In the genomic region with DNA sequence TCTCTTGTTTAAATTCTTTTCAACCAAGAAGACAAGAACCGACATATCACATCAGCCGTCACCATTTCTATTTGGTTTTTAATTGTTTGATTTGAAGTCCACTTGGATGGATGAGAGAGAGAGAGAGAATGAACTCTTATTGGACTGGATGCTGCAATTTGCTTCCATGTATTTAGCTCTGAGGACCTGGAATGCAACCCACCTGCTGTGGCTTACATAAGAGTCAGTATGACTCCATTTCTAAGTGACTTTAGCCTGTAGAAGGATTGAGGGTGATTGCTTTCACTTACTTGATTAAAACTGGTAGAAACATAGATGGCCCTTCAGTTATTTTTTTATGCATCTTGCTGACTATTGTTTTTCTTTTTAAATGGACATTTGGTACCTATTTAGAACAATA, we compare ENCODE assay signal across 27 cellular contexts.
"Had no signal": no experiment of that assay in that cellular context is flagged by ENCODE, and none has a peak within 500 bp of the region (broad histone marks: within the 10 kb centered on the region; RNA-seq: fewer than 3 reads in every experiment).

No MANE protein-coding gene starts in this region.

- H3K27me3 ChIP-seq: dorsolateral prefrontal cortex, gastrocnemius medialis, left lung, right atrium auricular region, sigmoid colon, stomach, thyroid gland, vagina had no signal

- H3K9me3 Mint-ChIP-seq: endodermal cell, mesothelial cell of epicardium had no signal

- H3K27ac Mint-ChIP-seq: endodermal cell; mesothelial cell of epicardium; natural killer cell treated with Interleukin-12 subunit alpha and Interleukin-12 subunit beta and Interleukin-15 and Interleukin-18, amount 100 ng/mL, for 72 hours; stimulated activated effector memory CD8-positive, alpha-beta T cell treated with anti-CD3 and anti-CD28 coated beads, Interleukin-12 subunit alpha, Interleukin-12 subunit beta, amount 100 ng/mL, for 72 hours had no signal

- H3K4me3 ChIP-seq: dorsolateral prefrontal cortex, gastrocnemius medialis, left lung, mucosa of descending colon, prostate gland, right atrium auricular region, sigmoid colon, stomach, thyroid gland, vagina had no signal

- DNase-seq: dorsolateral prefrontal cortex; effector CD4-positive, alpha-beta T cell; endodermal cell; foreskin fibroblast; gastrocnemius medialis; head of caudate nucleus; left cardiac atrium; left lung; mesenchymal stem cell; mucosa of descending colon; naive B cell; nucleus accumbens; sigmoid colon; stimulated activated CD4-positive, alpha-beta T cell treated with anti-CD3 and anti-CD28 coated beads, Interleukin-2, amount 100 ng/mL, for 24 hours; stimulated activated CD4-positive, alpha-beta T cell treated with anti-CD3 and anti-CD28 coated beads, Interleukin-4, amount 100 ng/mL, for 24 hours; stimulated activated naive CD4-positive, alpha-beta T cell treated with Interleukin-2 at 50 U/mL for 16 hours; stomach; thyroid gland; trophoblast cell had no signal

- H3K4me3 Mint-ChIP-seq: endodermal cell; mesothelial cell of epicardium; naive B cell; natural killer cell treated with Interleukin-12 subunit alpha and Interleukin-12 subunit beta and Interleukin-15 and Interleukin-18, amount 100 ng/mL, for 72 hours; stimulated activated effector memory CD8-positive, alpha-beta T cell treated with anti-CD3 and anti-CD28 coated beads, Interleukin-12 subunit alpha, Interleukin-12 subunit beta, amount 100 ng/mL, for 72 hours had no signal

- H3K4me1 ChIP-seq: gastrocnemius medialis, left lung, prostate gland, right atrium auricular region, sigmoid colon, stomach, thyroid gland, vagina had no signal

- H3K4me1 Mint-ChIP-seq: endodermal cell; mesothelial cell of epicardium; naive B cell; stimulated activated effector memory CD8-positive, alpha-beta T cell treated with anti-CD3 and anti-CD28 coated beads, Interleukin-12 subunit alpha, Interleukin-12 subunit beta, amount 100 ng/mL, for 72 hours had no signal

- H3K27ac ChIP-seq: dorsolateral prefrontal cortex, epithelial cell of prostate, gastrocnemius medialis, left lung, prostate gland, right atrium auricular region, sigmoid colon, stomach, thyroid gland, vagina had no signal

- ATAC-seq: esophagus mucosa; gastrocnemius medialis; left cardiac atrium; left lung; mucosa of descending colon; natural killer cell treated with Interleukin-12 subunit alpha and Interleukin-12 subunit beta and Interleukin-15 and Interleukin-18, amount 100 ng/mL, for 72 hours; stimulated activated effector memory CD8-positive, alpha-beta T cell treated with anti-CD3 and anti-CD28 coated beads, Interleukin-12 subunit alpha, Interleukin-12 subunit beta, amount 100 ng/mL, for 72 hours had no signal

- H3K36me3 Mint-ChIP-seq: mesothelial cell of epicardium; naive B cell; natural killer cell treated with Interleukin-12 subunit alpha and Interleukin-12 subunit beta and Interleukin-15 and Interleukin-18, amount 100 ng/mL, for 72 hours; stimulated activated effector memory CD8-positive, alpha-beta T cell treated with anti-CD3 and anti-CD28 coated beads, Interleukin-12 subunit alpha, Interleukin-12 subunit beta, amount 100 ng/mL, for 72 hours had no signal

- H3K9me3 ChIP-seq: gastrocnemius medialis, left lung, mucosa of descending colon, prostate gland, right atrium auricular region, sigmoid colon, stomach, thyroid gland, vagina had no signal

- H3K36me3 ChIP-seq: gastrocnemius medialis, left lung, prostate gland, right atrium auricular region, sigmoid colon, stomach, thyroid gland, vagina had no signal

- H3K27me3 Mint-ChIP-seq: naive B cell; natural killer cell treated with Interleukin-12 subunit alpha and Interleukin-12 subunit beta and Interleukin-15 and Interleukin-18, amount 100 ng/mL, for 72 hours had no signal
